In genomic region chr17:74267579-74267978, GRCh38 we compare ENCODE assay signal across 36 cellular contexts. TPM values are rescaled to one million over a fixed set of nuclear protein-coding genes. Genes with fewer than 3 reads are reported as not detected.
"Had no signal": no experiment of that assay in that cellular context is flagged by ENCODE, and none has a peak within 500 bp of the region (broad histone marks: within the 10 kb centered on the region; RNA-seq: fewer than 3 reads in every experiment).

No MANE protein-coding gene starts in this region.

- H3K27ac Mint-ChIP-seq: activated CD4-positive, alpha-beta memory T cell treated with anti-CD3 and anti-CD28 coated beads, Interleukin-2, amount 10 ng/mL, durations not matched to agents 7 days and 5 days; activated CD8-positive, alpha-beta memory T cell treated with anti-CD3 and anti-CD28 coated beads, Interleukin-2, amount 10 ng/mL, durations not matched to agents 7 days and 5 days; activated naive CD4-positive, alpha-beta T cell treated with anti-CD3 and anti-CD28 coated beads, Interleukin-2, amount 10 ng/mL, durations not matched to agents 7 days and 5 days; activated naive CD8-positive, alpha-beta T cell; activated naive CD8-positive, alpha-beta T cell treated with anti-CD3 and anti-CD28 coated beads, Interleukin-2, amount 50 U/mL, for 24 hours; T-helper 1 cell treated with Interleukin-12 subunit alpha and Interleukin-12 subunit beta and Interleukin-4 antibody, amounts not matched to agents 30 μg/mL and 1 μg/mL, for 36 hours had no signal

- H3K27ac ChIP-seq: cardiac muscle cell, Peyer's patch, SJSA1, WERI-Rb-1 had no signal

- H3K4me2 ChIP-seq: SK-N-SH had no signal

- H3K9me3 Mint-ChIP-seq: activated CD4-positive, alpha-beta memory T cell treated with anti-CD3 and anti-CD28 coated beads, Interleukin-2, amount 10 ng/mL, durations not matched to agents 7 days and 5 days; activated naive CD4-positive, alpha-beta T cell treated with anti-CD3 and anti-CD28 coated beads, Interleukin-2, amount 10 ng/mL, durations not matched to agents 7 days and 5 days; T-helper 1 cell treated with Interleukin-12 subunit alpha and Interleukin-12 subunit beta and Interleukin-4 antibody, amounts not matched to agents 30 μg/mL and 1 μg/mL, for 36 hours had no signal

- H3K4me1 ChIP-seq: Peyer's patch, SJSA1 had no signal

- H3K4me3 ChIP-seq: cardiac muscle cell, MG63, Peyer's patch, SJSA1 had no signal

- H3K36me3 Mint-ChIP-seq: activated CD8-positive, alpha-beta memory T cell treated with anti-CD3 and anti-CD28 coated beads, Interleukin-2, amount 10 ng/mL, durations not matched to agents 7 days and 5 days; activated naive CD4-positive, alpha-beta T cell treated with anti-CD3 and anti-CD28 coated beads, Interleukin-2, amount 10 ng/mL, durations not matched to agents 7 days and 5 days had no signal

- DNase-seq: activated CD4-positive, alpha-beta memory T cell treated with anti-CD3 and anti-CD28 coated beads, Interleukin-2, amount 10 ng/mL, durations not matched to agents 7 days and 5 days; activated CD4-positive, alpha-beta T cell treated with anti-CD3 and anti-CD28 coated beads for 1 hour; activated CD4-positive, alpha-beta T cell treated with anti-CD3 and anti-CD28 coated beads for 48 hours; activated CD4-positive, CD25-positive, alpha-beta regulatory T cell; activated CD8-positive, alpha-beta memory T cell treated with anti-CD3 and anti-CD28 coated beads for 24 hours; activated CD8-positive, alpha-beta memory T cell treated with anti-CD3 and anti-CD28 coated beads, Interleukin-2, amount 10 ng/mL, durations not matched to agents 7 days and 5 days; activated CD8-positive, alpha-beta memory T cell treated with anti-CD3 and anti-CD28 coated beads, Interleukin-2, amount 50 U/mL, for 48 hours; activated effector memory CD4-positive, alpha-beta T cell treated with Interleukin-2 at 50 U/mL for 16 hours; activated naive CD4-positive, alpha-beta T cell treated with anti-CD3 and anti-CD28 coated beads, Interleukin-2, amount 10 ng/mL, durations not matched to agents 7 days and 5 days; activated naive CD8-positive, alpha-beta T cell treated with anti-CD3 and anti-CD28 coated beads, Interleukin-2, amount 50 U/mL, for 24 hours; activated T-cell treated with anti-CD3 and anti-CD28 coated beads, Interleukin-2, amount 50 U/mL, for 48 hours; anterior cingulate cortex; Kasumi-1; KG1; MG63; NCI-H1048; NCI-H1105 treated with DMSO at 0.1 percent for 48 hours; NCI-H1436; NCI-H1694; NCI-H1930; NCI-H2081 treated with DMSO at 0.1 percent for 48 hours; NCI-H510A; NCI-H526; NCI-H748 treated with DMSO at 0.1 percent for 48 hours; NK-92 treated with Interleukin-12 subunit alpha and Interleukin-12 subunit beta, amount 100 ng/mL, for 24 hours; PC-3; Peyer's patch; RPMI8226; SHP77 treated with DMSO at 0.1 percent for 48 hours; SK-N-SH; T1000; WERI-Rb-1 had no signal

- H3K4me3 Mint-ChIP-seq: activated CD4-positive, alpha-beta memory T cell treated with anti-CD3 and anti-CD28 coated beads, Interleukin-2, amount 10 ng/mL, durations not matched to agents 7 days and 5 days; activated CD8-positive, alpha-beta memory T cell treated with anti-CD3 and anti-CD28 coated beads, Interleukin-2, amount 10 ng/mL, durations not matched to agents 7 days and 5 days; activated naive CD4-positive, alpha-beta T cell treated with anti-CD3 and anti-CD28 coated beads, Interleukin-2, amount 10 ng/mL, durations not matched to agents 7 days and 5 days; activated naive CD8-positive, alpha-beta T cell; activated naive CD8-positive, alpha-beta T cell treated with anti-CD3 and anti-CD28 coated beads, Interleukin-2, amount 50 U/mL, for 24 hours; T-helper 1 cell treated with Interleukin-12 subunit alpha and Interleukin-12 subunit beta and Interleukin-4 antibody, amounts not matched to agents 30 μg/mL and 1 μg/mL, for 36 hours had no signal

- H3K36me3 ChIP-seq: cardiac muscle cell, MG63, Peyer's patch, SJSA1, WERI-Rb-1 had no signal

- H3K9me3 ChIP-seq: MG63, Peyer's patch, SJSA1, SK-N-SH had no signal

- ATAC-seq: activated CD8-positive, alpha-beta memory T cell treated with anti-CD3 and anti-CD28 coated beads, Interleukin-2, amount 10 ng/mL, durations not matched to agents 7 days and 5 days; activated naive CD8-positive, alpha-beta T cell treated with anti-CD3 and anti-CD28 coated beads, Interleukin-2, amount 50 U/mL, for 24 hours; PC-3 had no signal

- H3K27me3 ChIP-seq: cardiac muscle cell, MG63, Peyer's patch had no signal

RNA-seq across cellular contexts. Expression of gene DNAI2, which starts 6.5 kb away (rescaled TPM):
- total RNA-seq: cardiac muscle cell, PC-3, Peyer's patch, SJSA1 had no signal

RNA-seq across cellular contexts. Expression of gene KIF19, which starts 58.4 kb away (rescaled TPM):
- total RNA-seq: PC-3, SJSA1 had no signal
